19 cellular contexts compared by ENCODE assay signal in the genomic region with DNA sequence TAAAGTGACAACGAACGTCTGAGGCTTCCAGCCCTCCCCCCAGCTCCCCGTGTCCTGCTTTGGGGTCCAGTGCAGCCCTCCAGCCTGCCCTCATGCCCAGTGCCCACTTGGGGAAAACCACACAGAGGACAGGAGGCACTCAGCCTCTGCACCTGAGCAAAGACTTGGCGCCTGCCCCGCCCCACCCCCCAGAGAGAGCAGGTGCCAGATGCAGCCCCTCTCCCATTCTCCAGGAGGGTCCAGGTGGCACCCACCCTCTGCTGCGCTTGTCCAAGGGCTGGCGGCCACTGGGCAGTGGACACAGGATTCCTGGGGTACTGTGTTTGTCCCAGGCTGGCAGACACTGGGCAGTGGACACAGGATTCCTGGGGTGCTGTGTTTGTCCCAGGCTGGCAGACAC. TPM values are rescaled to one million over a fixed set of nuclear protein-coding genes. Genes with fewer than 3 reads are reported as not detected.
DNase-seq lines count a peak whose midpoint lies in the region; ATAC-seq and TF ChIP-seq lines count a peak whose summit lies in the region.
"Had no signal": no experiment of that assay in that cellular context is flagged by ENCODE, and none has a peak within 500 bp of the region (broad histone marks: within the 10 kb centered on the region; RNA-seq: fewer than 3 reads in every experiment).

No MANE protein-coding gene starts in this region.

- H3K4me3 ChIP-seq in right cardiac atrium (ENCODE audit: low read length), result no peak overlapping the region
- no peak overlapping the region for H3K4me3 ChIP-seq in RWPE2 (ENCODE audit: severe bottlenecking)
- H3K4me3 ChIP-seq: BLaER1, GM12878 had no signal

- peak overlapping the region; percentile 70 for H3K27ac Mint-ChIP-seq in stimulated activated effector memory CD8-positive, alpha-beta T cell treated with anti-CD3 and anti-CD28 coated beads, Interleukin-12 subunit alpha, Interleukin-12 subunit beta, amount 100 ng/mL, for 72 hours
- H3K27ac Mint-ChIP-seq: B cell; CD8-positive, alpha-beta T cell had no signal

- H3K36me3 ChIP-seq in RWPE2 (ENCODE audit: low read depth), result peaks cover 30% of the 10 kb centered on the region

- DNase-seq in right cardiac atrium, result peak in 2 of 3 donors; percentile 28 to 50
- no peak for DNase-seq in left ventricle myocardium superior
- peak; percentile 52 for DNase-seq in RWPE2 (ENCODE audit: low spot score)
- no peak for DNase-seq in stimulated activated effector memory CD8-positive, alpha-beta T cell treated with anti-CD3 and anti-CD28 coated beads, Interleukin-12 subunit alpha, Interleukin-12 subunit beta, amount 100 ng/mL, for 72 hours (ENCODE audit: low spot score in 2 of 2)
- no peak for DNase-seq in stimulated activated CD4-positive, alpha-beta T cell treated with anti-CD3 and anti-CD28 coated beads, Interleukin-4, amount 100 ng/mL, for 4 hours
- DNase-seq in NCI-H2107 treated with DMSO at 0.1 percent for 48 hours (lab: John Stamatoyannopoulos, UW; ENCODE audit: unreplicated experiment), result no peak
- DNase-seq: Caco-2; CD4-positive, CD25-positive, alpha-beta regulatory T cell; CD8-positive, alpha-beta T cell; DMS153; EL; GDM1; GOT3; HCEC 1CT had no signal

- H3K4me1 ChIP-seq in right cardiac atrium (ENCODE audit: control insufficient read depth, insufficient read depth, low read length) (no peaks in the 10 kb centered on the region), RWPE2 (ENCODE audit: insufficient read depth, poor library complexity, severe bottlenecking) (no peaks in the 10 kb centered on the region)
- H3K4me1 ChIP-seq: BLaER1, Caco-2 had no signal

- H3K27ac ChIP-seq in right cardiac atrium (ENCODE audit: low read length), result no peak overlapping the region
- no peak overlapping the region for H3K27ac ChIP-seq in RWPE2 (ENCODE audit: poor library complexity, severe bottlenecking)
- H3K27ac ChIP-seq: 22Rv1, BLaER1, C4-2B had no signal

- TF ChIP-seq CTCF in RWPE2 (IDR thresholded peaks at IDR 0.05; ENCODE audit: poor library complexity, severe bottlenecking), result no peak

- ATAC-seq in right cardiac atrium (no peak), left ventricle myocardium superior (no peak), RWPE2 (ENCODE audit: low read depth) (no peak)
- no peak for ATAC-seq in stimulated activated effector memory CD8-positive, alpha-beta T cell treated with anti-CD3 and anti-CD28 coated beads, Interleukin-12 subunit alpha, Interleukin-12 subunit beta, amount 100 ng/mL, for 72 hours
- ATAC-seq: CD8-positive, alpha-beta T cell; GM12878 had no signal

- peaks cover 29% of the 10 kb centered on the region for H3K36me3 Mint-ChIP-seq in stimulated activated effector memory CD8-positive, alpha-beta T cell treated with anti-CD3 and anti-CD28 coated beads, Interleukin-12 subunit alpha, Interleukin-12 subunit beta, amount 100 ng/mL, for 72 hours

- intact Hi-C loops in right cardiac atrium (cut with DNase I), result no loop called here
- intact Hi-C loops in left ventricle myocardium superior (cut with micrococcal nuclease), result no loop called here

- H3K27me3 ChIP-seq in right cardiac atrium (ENCODE audit: control insufficient read depth, insufficient read depth) (no peaks in the 10 kb centered on the region), RWPE2 (ENCODE audit: insufficient read depth, poor library complexity, severe bottlenecking) (no peaks in the 10 kb centered on the region)
- H3K27me3 ChIP-seq: BLaER1 had no signal

- H3K9me3 ChIP-seq in right cardiac atrium (ENCODE audit: control insufficient read depth, low read length) (no peaks in the 10 kb centered on the region), RWPE2 (ENCODE audit: severe bottlenecking) (no peaks in the 10 kb centered on the region)
- H3K9me3 ChIP-seq: BLaER1, Caco-2 had no signal

- no peaks in the 10 kb centered on the region for H3K9me3 Mint-ChIP-seq in stimulated activated effector memory CD8-positive, alpha-beta T cell treated with anti-CD3 and anti-CD28 coated beads, Interleukin-12 subunit alpha, Interleukin-12 subunit beta, amount 100 ng/mL, for 72 hours
- H3K9me3 Mint-ChIP-seq: CD8-positive, alpha-beta T cell had no signal

- H3K4me3 Mint-ChIP-seq in stimulated activated effector memory CD8-positive, alpha-beta T cell treated with anti-CD3 and anti-CD28 coated beads, Interleukin-12 subunit alpha, Interleukin-12 subunit beta, amount 100 ng/mL, for 72 hours, result no peak overlapping the region
- H3K4me3 Mint-ChIP-seq: B cell; CD4-positive, CD25-positive, alpha-beta regulatory T cell; CD8-positive, alpha-beta T cell had no signal

- 89% methylated on average over 7 of the region's 7 CpGs for WGBS in right cardiac atrium

- H3K4me1 Mint-ChIP-seq in stimulated activated effector memory CD8-positive, alpha-beta T cell treated with anti-CD3 and anti-CD28 coated beads, Interleukin-12 subunit alpha, Interleukin-12 subunit beta, amount 100 ng/mL, for 72 hours, result no peaks in the 10 kb centered on the region
- H3K4me1 Mint-ChIP-seq: B cell had no signal

RNA-seq across cellular contexts. Expression of a gene that starts 15.7 kb away (rescaled TPM):
- total RNA-seq in right cardiac atrium (100 to 1,000 TPM; 188 to 203 (median 195) TPM), left ventricle myocardium superior (171 TPM)
- polyA plus RNA-seq in right cardiac atrium, result 162 TPM

RNA-seq across cellular contexts. Expression of a gene that starts 41.3 kb away (rescaled TPM):
- total RNA-seq in right cardiac atrium (10 to 100 TPM; 30.2 to 33.3 (median 30.9) TPM), left ventricle myocardium superior (31.8 TPM)
- 30.7 TPM for polyA plus RNA-seq in right cardiac atrium

RNA-seq across cellular contexts. Expression of a gene that starts 44.0 kb away (rescaled TPM):
- total RNA-seq in right cardiac atrium (10 to 100 TPM; 45.7 to 60.4 (median 49.3) TPM), left ventricle myocardium superior (67.1 TPM)
- polyA plus RNA-seq in right cardiac atrium, result 64.4 TPM

RNA-seq across cellular contexts. Expression of a gene that starts 46.0 kb away (rescaled TPM):
- total RNA-seq in right cardiac atrium, result under 1 TPM; 0.36 to 0.59 (median 0.43) TPM
- polyA plus RNA-seq in right cardiac atrium, result 0.48 TPM
- total RNA-seq in left ventricle myocardium superior, result 0.22 TPM

RNA-seq across cellular contexts. Expression of a gene that starts 49.5 kb away (rescaled TPM):
- total RNA-seq in right cardiac atrium (under 1 TPM; 0.14 to 0.46 (median 0.20) TPM), left ventricle myocardium superior (1.3 TPM)
- polyA plus RNA-seq in right cardiac atrium, result 0.20 TPM

Comparison
In these comparisons a context has a peak if more than half of its experiments do, and no peak if none do; other contexts are left out.
1. DNase-seq: peak in right cardiac atrium (2 of 3) and RWPE2 (single experiment); none in left ventricle myocardium superior (single experiment), stimulated activated effector memory CD8-positive, alpha-beta T cell treated with anti-CD3 and anti-CD28 coated beads, Interleukin-12 subunit alpha, Interleukin-12 subunit beta, amount 100 ng/mL, for 72 hours (0 of 2), stimulated activated CD4-positive, alpha-beta T cell treated with anti-CD3 and anti-CD28 coated beads, Interleukin-4, amount 100 ng/mL, for 4 hours (0 of 2) and NCI-H2107 treated with DMSO at 0.1 percent for 48 hours (single experiment).